Comparison of ENCODE assay signal across 16 cellular contexts in genomic region chr4:37653601-37654000, GRCh38. TPM values are rescaled to one million over a fixed set of nuclear protein-coding genes. Genes with fewer than 3 reads are reported as not detected.
DNase-seq lines count a peak whose midpoint lies in the region; ATAC-seq and TF ChIP-seq lines count a peak whose summit lies in the region.
"Had no signal": no experiment of that assay in that cellular context is flagged by ENCODE, and none has a peak within 500 bp of the region (broad histone marks: within the 10 kb centered on the region; RNA-seq: fewer than 3 reads in every experiment).

No MANE protein-coding gene starts in this region.

- no peak for TF ChIP-seq CTCF in transverse colon (IDR thresholded peaks at IDR 0.05)

- intact Hi-C loops in left colon (cut with DNase I, micrococcal nuclease), result no loop called here
- intact Hi-C loops in transverse colon (cut with DNase I; ENCODE audit: low total_unique reads), result no loop called here

- H3K27me3 ChIP-seq in HUES48 (ENCODE audit: control insufficient read depth, insufficient read depth, low read length) (no peaks in the 10 kb centered on the region), transverse colon (no peaks in the 10 kb centered on the region)
- H3K27me3 ChIP-seq: gastroesophageal sphincter, SJCRH30, testis had no signal

- peak; percentile 32 for ATAC-seq in GM19395 (IDR thresholded peaks at IDR 0.05; ENCODE audit: unreplicated experiment)
- peak; percentile 68 for ATAC-seq in left colon
- ATAC-seq: activated T-cell treated with anti-CD3 and anti-CD28 coated beads, Interleukin-2, amount 50 U/mL, for 72 hours; gastroesophageal sphincter; left lobe of liver; natural killer cell treated with Interleukin-12 subunit alpha and Interleukin-12 subunit beta and Interleukin-15 and Interleukin-18, amount 100 ng/mL, for 72 hours had no signal

- no peak for TF ChIP-seq POLR2A in transverse colon (IDR thresholded peaks at IDR 0.05)

- H3K36me3 ChIP-seq in HUES48 (ENCODE audit: control insufficient read depth, insufficient read depth, low read length) (no peaks in the 10 kb centered on the region), transverse colon (peaks cover 0 to 5% (median 2%) of the 10 kb centered on the region in 4 donors)

- peak overlapping the region; percentile 72 for H3K27ac ChIP-seq in HUES48 (ENCODE audit: low read depth, low read length)
- no peak overlapping the region for H3K27ac ChIP-seq in transverse colon
- H3K27ac ChIP-seq: gastroesophageal sphincter, SJCRH30, skin epidermis, testis had no signal

- H3K9me3 ChIP-seq in HUES48 (ENCODE audit: control insufficient read depth, insufficient read depth, low read length), result peaks cover 10% of the 10 kb centered on the region; the same call in 1 of the 2 replicates
- peaks cover 5 to 16% of the 10 kb centered on the region in 2 donors for H3K9me3 ChIP-seq in transverse colon
- H3K9me3 ChIP-seq: testis had no signal

- peak; percentile 24 to 71 for DNase-seq in SW 1271 (lab: John Stamatoyannopoulos, UW)
- DNase-seq in left colon, result no peak
- DNase-seq in activated CD4-positive, alpha-beta T cell treated with anti-CD3 and anti-CD28 coated beads for 4 hours, result no peak
- DNase-seq in activated naive CD4-positive, alpha-beta T cell (lab: John Stamatoyannopoulos, UW), result no peak
- DNase-seq in transverse colon, result no peak
- DNase-seq: activated T-cell treated with anti-CD3 and anti-CD28 coated beads, Interleukin-2, amount 50 U/mL, for 72 hours; effector memory CD4-positive, alpha-beta T cell; NCI-H524; SJCRH30; testis had no signal

- in situ Hi-C loops in transverse colon (cut with MboI; ENCODE audit: low pct_ligation_motif_present in 1 of 4, low pct_unique_long_range_greater_than_20kb in 1 of 4, low sequenced_read_pairs in 3 of 4), result no loop called here

- WGBS in transverse colon (ENCODE audit: low coverage in 1 of 2), 2 donors, result 80 to 85% methylated on average over 1 of the region's 1 CpG

- no peak overlapping the region for H3K9ac ChIP-seq in HUES48 (ENCODE audit: low read depth, low read length)

- no peak for TF ChIP-seq EP300 in transverse colon (IDR thresholded peaks at IDR 0.05; ENCODE audit: low read depth)

- 0 out of 2 replicates have a peak overlapping the region, but pooled peaks have one; percentile 10 for H3K4me3 ChIP-seq in HUES48 (ENCODE audit: low read depth, low read length)
- no peak overlapping the region for H3K4me3 ChIP-seq in transverse colon
- H3K4me3 ChIP-seq: gastroesophageal sphincter, SJCRH30, skin epidermis, testis had no signal

- H3K4me1 ChIP-seq in HUES48 (ENCODE audit: control insufficient read depth, insufficient read depth, low read length), result peaks cover 37% of the 10 kb centered on the region
- H3K4me1 ChIP-seq in transverse colon, result peaks cover 0 to 5% (median under 1%) of the 10 kb centered on the region in 4 donors
- H3K4me1 ChIP-seq: gastroesophageal sphincter, testis had no signal

RNA-seq across cellular contexts. Expression of gene RELL1, which starts 32.6 kb away (rescaled TPM):
- total RNA-seq in left colon (10 to 100 TPM; 53.7 to 75.0 TPM), transverse colon (100 to 1,000 TPM in 2 of 4 donors, 10 to 100 TPM in 1, 1 to 10 TPM in 1; 9.2 to 192 (median 107) TPM)

Comparison
In these comparisons a context has a peak if more than half of its experiments do, and no peak if none do; other contexts are left out.
1. DNase-seq: peak in SW 1271 (2 of 2); none in left colon (0 of 2), activated CD4-positive, alpha-beta T cell treated with anti-CD3 and anti-CD28 coated beads for 4 hours (0 of 2), activated naive CD4-positive, alpha-beta T cell (0 of 4) and transverse colon (single experiment).